Comparison of ENCODE assay signal across 17 cellular contexts in the genomic region with DNA sequence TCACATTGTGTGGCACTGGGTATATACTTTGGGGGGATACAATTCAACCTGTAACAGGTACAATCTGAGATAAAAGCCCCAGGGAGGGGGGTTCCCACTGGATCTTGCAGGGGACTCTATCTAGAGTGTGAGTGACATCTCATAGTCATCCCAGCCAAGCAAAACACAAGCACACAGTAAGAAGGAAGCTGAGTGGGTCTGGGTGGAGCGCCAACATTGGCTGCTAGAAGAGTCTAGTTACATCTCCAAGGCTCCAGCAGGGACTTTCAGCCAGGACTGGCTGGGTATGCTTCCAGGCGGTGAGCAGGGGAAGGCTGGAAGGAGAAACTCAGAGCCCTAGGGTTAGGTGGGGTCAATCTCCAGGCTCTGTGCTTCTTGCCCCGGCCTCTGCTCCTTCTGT. TPM values are rescaled to one million over a fixed set of nuclear protein-coding genes. Genes with fewer than 3 reads are reported as not detected.
A peak's percentile ranks its signal among the peaks of the same experiment; 100 is the strongest.
DNase-seq lines count a peak whose midpoint lies in the region; ATAC-seq, FAIRE-seq and TF ChIP-seq lines count a peak whose summit lies in the region.
"Had no signal": no experiment of that assay in that cellular context is flagged by ENCODE, and none has a peak within 500 bp of the region (broad histone marks: within the 10 kb centered on the region; RNA-seq: fewer than 3 reads in every experiment).

No MANE protein-coding gene starts in this region.

- no peak overlapping the region for H3K4me2 ChIP-seq in astrocyte (ENCODE audit: low read length)
- H3K4me2 ChIP-seq: SK-N-SH had no signal

- no peak for FAIRE-seq in astrocyte (lab: Jason Lieb, UNC)

- ATAC-seq in stimulated activated memory B cell treated with anti-CD40 and anti-IgM and Interleukin-4, amounts not matched to agents 10 μg/mL and 1 μg/mL and 100 μg/mL, for 72 hours: no peak
- ATAC-seq in HG02884 (IDR thresholded peaks at IDR 0.05; ENCODE audit: unreplicated experiment): no peak

- no peak overlapping the region for H3K27ac ChIP-seq in astrocyte (ENCODE audit: low read depth, low read length)
- H3K27ac ChIP-seq: stomach, vagina, WERI-Rb-1 had no signal

- H3K27me3 Mint-ChIP-seq in astrocyte (ENCODE audit: low read depth, unreplicated experiment): no peaks in the 10 kb centered on the region
- H3K27me3 Mint-ChIP-seq in stimulated activated memory B cell treated with anti-CD40 and anti-IgM and Interleukin-4, amounts not matched to agents 10 μg/mL and 1 μg/mL and 100 μg/mL, for 72 hours: no peaks in the 10 kb centered on the region

- H3K4me3 Mint-ChIP-seq in astrocyte (ENCODE audit: unreplicated experiment): no peak overlapping the region
- H3K4me3 Mint-ChIP-seq in stimulated activated memory B cell treated with anti-CD40 and anti-IgM and Interleukin-4, amounts not matched to agents 10 μg/mL and 1 μg/mL and 100 μg/mL, for 72 hours: no peak overlapping the region

- H4K20me1 ChIP-seq in astrocyte (ENCODE audit: insufficient read depth, low read length): no peaks in the 10 kb centered on the region

- H3K9ac ChIP-seq in astrocyte (ENCODE audit: low read length): no peak overlapping the region
- H3K9ac ChIP-seq: SK-N-SH had no signal

- no peaks in the 10 kb centered on the region for H3K79me2 ChIP-seq in astrocyte (ENCODE audit: insufficient read depth, low read length)

- DNase-seq in GM03348 (ENCODE audit: low spot score) (peak; percentile 43), astrocyte (ENCODE audit: low read depth) (peak; percentile 38), foreskin fibroblast (peak; percentile 53 to 76), NCI-H1092 (lab: John Stamatoyannopoulos, UW) (no peak), AG08396 (ENCODE audit: low spot score) (no peak)
- DNase-seq: islet precursor cell, NCI-H1436 treated with DMSO at 0.1 percent for 48 hours, NCI-H446, SK-N-SH, stomach, WERI-Rb-1 had no signal

- H3K36me3 ChIP-seq in astrocyte (ENCODE audit: insufficient read depth, low read length): no peaks in the 10 kb centered on the region
- H3K36me3 ChIP-seq: stomach, vagina, WERI-Rb-1 had no signal

- H3K4me3 ChIP-seq in astrocyte (ENCODE audit: insufficient read depth, low read depth, low read length) (no peak overlapping the region), foreskin fibroblast (ENCODE audit: low read depth in 1 of 2, low read length in 2 of 2) (no peak overlapping the region)
- H3K4me3 ChIP-seq: skin epidermis, stomach, vagina had no signal

- no peak overlapping the region for H2AFZ ChIP-seq in astrocyte (ENCODE audit: low read depth, low read length)

- no peaks in the 10 kb centered on the region for H3K9me3 ChIP-seq in astrocyte (ENCODE audit: insufficient read depth, low read depth, low read length)
- H3K9me3 ChIP-seq: SK-N-SH, stomach, vagina had no signal

- H3K27me3 ChIP-seq in astrocyte (ENCODE audit: insufficient read depth, low read length): no peaks in the 10 kb centered on the region
- H3K27me3 ChIP-seq: stomach, vagina had no signal

- H3K36me3 Mint-ChIP-seq in astrocyte (ENCODE audit: low read depth, unreplicated experiment): no peaks in the 10 kb centered on the region
- H3K36me3 Mint-ChIP-seq in stimulated activated memory B cell treated with anti-CD40 and anti-IgM and Interleukin-4, amounts not matched to agents 10 μg/mL and 1 μg/mL and 100 μg/mL, for 72 hours: no peaks in the 10 kb centered on the region
- H3K36me3 Mint-ChIP-seq: CD8-positive, alpha-beta memory T cell had no signal

- H3K4me1 ChIP-seq in astrocyte (ENCODE audit: insufficient read depth, low read length): peaks cover 22% of the 10 kb centered on the region
- H3K4me1 ChIP-seq: stomach, vagina had no signal

- H3K4me1 Mint-ChIP-seq in astrocyte (ENCODE audit: low read depth, unreplicated experiment): peaks cover 6% of the 10 kb centered on the region
- peaks cover 30% of the 10 kb centered on the region for H3K4me1 Mint-ChIP-seq in stimulated activated memory B cell treated with anti-CD40 and anti-IgM and Interleukin-4, amounts not matched to agents 10 μg/mL and 1 μg/mL and 100 μg/mL, for 72 hours

- TF ChIP-seq CTCF in astrocyte (IDR thresholded peaks at IDR 0.05; ENCODE audit: insufficient read depth, low read depth, low read length): no peak
- no peak for TF ChIP-seq CTCF in foreskin fibroblast (IDR thresholded peaks at IDR 0.05; ENCODE audit: low read depth, low read length)

- peaks cover 4% of the 10 kb centered on the region for H3K9me3 Mint-ChIP-seq in astrocyte (ENCODE audit: unreplicated experiment)
- H3K9me3 Mint-ChIP-seq in stimulated activated memory B cell treated with anti-CD40 and anti-IgM and Interleukin-4, amounts not matched to agents 10 μg/mL and 1 μg/mL and 100 μg/mL, for 72 hours: no peaks in the 10 kb centered on the region
- H3K9me3 Mint-ChIP-seq: CD8-positive, alpha-beta memory T cell had no signal

- H3K27ac Mint-ChIP-seq in astrocyte (ENCODE audit: unreplicated experiment): no peak overlapping the region
- peak overlapping the region; percentile 19 for H3K27ac Mint-ChIP-seq in stimulated activated memory B cell treated with anti-CD40 and anti-IgM and Interleukin-4, amounts not matched to agents 10 μg/mL and 1 μg/mL and 100 μg/mL, for 72 hours

RNA-seq across cellular contexts. Expression of gene IL31RA, which starts 53.0 kb away (rescaled TPM):
- total RNA-seq in astrocyte: 4.7 and 5.7 TPM in 2 replicates
- total RNA-seq: CD8-positive, alpha-beta memory T cell; OCI-LY7; vagina had no signal

Comparison
In these comparisons a context has a peak if more than half of its experiments do, and no peak if none do; other contexts are left out.
1. DNase-seq: peak in GM03348 (single experiment), astrocyte (single experiment) and foreskin fibroblast (2 of 2); none in NCI-H1092 (single experiment) and AG08396 (single experiment).